Comparison of ENCODE assay signal across 9 cellular contexts in genomic region chr12:45257185-45257585, GRCh38. TPM values are rescaled to one million over a fixed set of nuclear protein-coding genes. Genes with fewer than 3 reads are reported as not detected.
DNase-seq lines count a peak whose midpoint lies in the region; ATAC-seq and TF ChIP-seq lines count a peak whose summit lies in the region.
"Had no signal": no experiment of that assay in that cellular context is flagged by ENCODE, and none has a peak within 500 bp of the region (broad histone marks: within the 10 kb centered on the region; RNA-seq: fewer than 3 reads in every experiment).

No MANE protein-coding gene starts in this region.

- no peak overlapping the region for H2BK120ac ChIP-seq in H9 (ENCODE audit: low read depth, low read length, poor library complexity, severe bottlenecking)

- H3K4me1 Mint-ChIP-seq in H9 (peaks cover 29 to 31% of the 10 kb centered on the region in 2 experiments), natural killer cell (peaks cover 23 to 45% of the 10 kb centered on the region in 2 donors), HFFc6 (ENCODE audit: low read depth) (peaks cover 80% of the 10 kb centered on the region)
- H3K4me1 Mint-ChIP-seq in activated T-helper 2 cell treated with anti-CD3 and anti-CD28 coated beads, Interferon-gamma antibody, Interleukin-2, Interleukin-4, amounts not matched to agents 10 μg/mL and 5 μg/mL and 100 μg/mL, durations not matched to agents 14 hours and 24 hours and 36 hours (ENCODE audit: low read depth) = peaks cover 21% of the 10 kb centered on the region

- H4K8ac ChIP-seq in H9 (replicated peaks; ENCODE audit: insufficient read length, low read depth, low read length) = no peak overlapping the region

- WGBS in H9 (ENCODE audit: extremely low coverage, insufficient read length, low lambda C conversion rate) = no CpG with 5 or more reads among the region's 4 CpGs

- H3K79me2 ChIP-seq in H9 (ENCODE audit: insufficient read depth, low read length) = 0 out of 2 replicates have a peak, but pooled peaks cover 2% of the 10 kb centered on the region
- H3K79me2 ChIP-seq in KMS-11 (ENCODE audit: insufficient read depth, low read depth) = peaks cover 16% of the 10 kb centered on the region; the same call in 1 of the 2 replicates

- H2AFZ ChIP-seq in H9 (ENCODE audit: low read length) (no peak overlapping the region), KMS-11 (ENCODE audit: low read depth) (no peak overlapping the region)

- TF ChIP-seq CTCF in H9 (conservative IDR thresholded peaks at IDR 0.05) (no peak), KMS-11 (conservative IDR thresholded peaks at IDR 0.05; ENCODE audit: low read depth, low read length) (0 out of 2 replicates have a peak, but pooled peaks have one; percentile 7), natural killer cell (IDR thresholded peaks at IDR 0.05) (no peak), HFFc6 (IDR thresholded peaks at IDR 0.05) (no peak)

- no peak overlapping the region for H3T11ph ChIP-seq in H9 (ENCODE audit: low read length)

- H4K91ac ChIP-seq in H9 (ENCODE audit: insufficient read length, low read depth, low read length) = no peak overlapping the region

- H2AK5ac ChIP-seq in H9 (ENCODE audit: insufficient read length, low read length) = no peak overlapping the region

- ATAC-seq in GM18511 (IDR thresholded peaks at IDR 0.05; ENCODE audit: unreplicated experiment) (peak; percentile 87), natural killer cell (peak; percentile 82 to 93 (median 85))

- H3K23me2 ChIP-seq in H9 (ENCODE audit: insufficient read length, low read depth, low read length, poor library complexity, severe bottlenecking) = no peaks in the 10 kb centered on the region

- no peak overlapping the region for H2BK15ac ChIP-seq in H9 (ENCODE audit: low read depth, low read length)

- intact Hi-C loops in natural killer cell (cut with micrococcal nuclease) = no loop called here
- intact Hi-C loops in activated T-helper 2 cell treated with anti-CD3 and anti-CD28 coated beads, Interferon-gamma antibody, Interleukin-2, Interleukin-4, amounts not matched to agents 10 μg/mL and 5 μg/mL and 100 μg/mL, durations not matched to agents 14 hours and 24 hours and 36 hours (cut with micrococcal nuclease) = no loop called here

- H3K4me1 ChIP-seq in H9 (ENCODE audit: insufficient read depth, low read length) = peaks cover 7% of the 10 kb centered on the region; the same call in 1 of the 2 replicates
- H3K4me1 ChIP-seq in KMS-11 (ENCODE audit: low read depth, poor library complexity, severe bottlenecking) = peaks cover 28% of the 10 kb centered on the region

- H3K27ac Mint-ChIP-seq in H9 (peak overlapping the region; percentile 11 to 66 (median 18); a peak in 6 of 7 replicates), natural killer cell (peak overlapping the region; percentile 12 to 38), HFFc6 (no peak overlapping the region)
- no peak overlapping the region for H3K27ac Mint-ChIP-seq in activated T-helper 2 cell treated with anti-CD3 and anti-CD28 coated beads, Interferon-gamma antibody, Interleukin-2, Interleukin-4, amounts not matched to agents 10 μg/mL and 5 μg/mL and 100 μg/mL, durations not matched to agents 14 hours and 24 hours and 36 hours

- H3K79me1 ChIP-seq in H9 (ENCODE audit: insufficient read depth, low read depth, low read length, poor library complexity, severe bottlenecking) = no peaks in the 10 kb centered on the region

- no peak for DNase-seq in H9
- no peak for DNase-seq in natural killer cell
- DNase-seq in activated T-helper 2 cell treated with anti-CD3 and anti-CD28 coated beads, Interferon-gamma antibody, Interleukin-2, Interleukin-4, amounts not matched to agents 10 μg/mL and 5 μg/mL and 100 μg/mL, durations not matched to agents 14 hours and 24 hours and 36 hours (ENCODE audit: low spot score) = no peak
- DNase-seq in activated effector memory CD4-positive, alpha-beta T cell treated with Interleukin-2 at 50 U/mL for 16 hours = no peak
- DNase-seq in NCI-H774 (lab: John Stamatoyannopoulos, UW) = no peak
- DNase-seq in HFFc6 = no peak
- DNase-seq: T1000 had no signal

- no peak overlapping the region for H3K23ac ChIP-seq in H9 (ENCODE audit: insufficient read length, low read depth, low read length)

- H3K4me3 Mint-ChIP-seq in H9 = no peak overlapping the region
- peak overlapping the region; percentile 78 for H3K4me3 Mint-ChIP-seq in natural killer cell
- H3K4me3 Mint-ChIP-seq in activated T-helper 2 cell treated with anti-CD3 and anti-CD28 coated beads, Interferon-gamma antibody, Interleukin-2, Interleukin-4, amounts not matched to agents 10 μg/mL and 5 μg/mL and 100 μg/mL, durations not matched to agents 14 hours and 24 hours and 36 hours (ENCODE audit: low read depth) = no peak overlapping the region
- no peak overlapping the region for H3K4me3 Mint-ChIP-seq in HFFc6

- no peak overlapping the region for H3K14ac ChIP-seq in H9 (ENCODE audit: insufficient read depth, low read length)

- H3K27ac ChIP-seq in H9 (ENCODE audit: insufficient read length, low read depth, low read length) (no peak overlapping the region), KMS-11 (peak overlapping the region; percentile 47; the same call in 1 of the 2 replicates)

- H3K18ac ChIP-seq in H9 (ENCODE audit: insufficient read length, low read depth, low read length) = no peak overlapping the region

- H3K9me3 Mint-ChIP-seq in H9 (no peaks in the 10 kb centered on the region), natural killer cell (no peaks in the 10 kb centered on the region), HFFc6 (no peaks in the 10 kb centered on the region)
- no peaks in the 10 kb centered on the region for H3K9me3 Mint-ChIP-seq in activated T-helper 2 cell treated with anti-CD3 and anti-CD28 coated beads, Interferon-gamma antibody, Interleukin-2, Interleukin-4, amounts not matched to agents 10 μg/mL and 5 μg/mL and 100 μg/mL, durations not matched to agents 14 hours and 24 hours and 36 hours

- H3K27me3 Mint-ChIP-seq in H9 (ENCODE audit: low read depth) (no peaks in the 10 kb centered on the region; the same call in 1 of the 2 replicates), natural killer cell (ENCODE audit: low read depth in 2 of 2) (no peaks in the 10 kb centered on the region), HFFc6 (ENCODE audit: insufficient read depth) (no peaks in the 10 kb centered on the region)
- H3K27me3 Mint-ChIP-seq in activated T-helper 2 cell treated with anti-CD3 and anti-CD28 coated beads, Interferon-gamma antibody, Interleukin-2, Interleukin-4, amounts not matched to agents 10 μg/mL and 5 μg/mL and 100 μg/mL, durations not matched to agents 14 hours and 24 hours and 36 hours (ENCODE audit: low read depth) = no peaks in the 10 kb centered on the region

- H3K36me3 Mint-ChIP-seq in H9 (ENCODE audit: insufficient read depth in 1 of 3, low read depth in 3 of 3) (peaks cover 2 to 10% (median 2%) of the 10 kb centered on the region in 3 experiments; a peak in 4 of 7 replicates), natural killer cell (no peaks in the 10 kb centered on the region), HFFc6 (ENCODE audit: low read depth) (peaks cover 15% of the 10 kb centered on the region)
- peaks cover 5% of the 10 kb centered on the region for H3K36me3 Mint-ChIP-seq in activated T-helper 2 cell treated with anti-CD3 and anti-CD28 coated beads, Interferon-gamma antibody, Interleukin-2, Interleukin-4, amounts not matched to agents 10 μg/mL and 5 μg/mL and 100 μg/mL, durations not matched to agents 14 hours and 24 hours and 36 hours (ENCODE audit: low read depth)

- H3K36me3 ChIP-seq in KMS-11 (ENCODE audit: insufficient read depth) = no peaks in the 10 kb centered on the region

- H3K27me3 ChIP-seq in H9 (ENCODE audit: insufficient read depth, low read length) (no peaks in the 10 kb centered on the region), KMS-11 (ENCODE audit: insufficient read depth, low read depth) (no peaks in the 10 kb centered on the region)

- no peak overlapping the region for H3K4ac ChIP-seq in H9 (ENCODE audit: low read depth, low read length)

- H3K4me2 ChIP-seq in H9 (ENCODE audit: insufficient read depth, insufficient read length, low read length) (no peak overlapping the region), KMS-11 (peak overlapping the region; percentile 53; the same call in 1 of the 2 replicates)

- H4K20me1 ChIP-seq in H9 (ENCODE audit: control insufficient read depth, insufficient read depth, insufficient read length) (no peaks in the 10 kb centered on the region), KMS-11 (ENCODE audit: insufficient read depth) (no peaks in the 10 kb centered on the region)

- no peak overlapping the region for H3K4me3 ChIP-seq in KMS-11 (IDR thresholded peaks at IDR 0.05; ENCODE audit: insufficient read depth, low read depth, low read length)

- no peaks in the 10 kb centered on the region for H3K9me3 ChIP-seq in H9 (ENCODE audit: control insufficient read depth, low read depth, low read length)

- H2BK12ac ChIP-seq in H9 (ENCODE audit: insufficient read length, low read depth, low read length) = no peak overlapping the region

- no peak overlapping the region for H2BK20ac ChIP-seq in H9 (ENCODE audit: low read depth, low read length, poor library complexity, severe bottlenecking)

- H3K9ac ChIP-seq in H9 (ENCODE audit: extremely low read depth, insufficient read length, low read length) (no peak overlapping the region), KMS-11 (no peak overlapping the region)

- H2BK5ac ChIP-seq in H9 (ENCODE audit: insufficient read length, low read length) = no peak overlapping the region

- no peak overlapping the region for H3K56ac ChIP-seq in H9 (ENCODE audit: insufficient read length, low read depth, low read length)

- no peak overlapping the region for H4K5ac ChIP-seq in H9 (ENCODE audit: insufficient read length, low read depth, low read length)

RNA-seq across cellular contexts. Expression of gene ANO6, which starts 41.3 kb away (rescaled TPM):
- total RNA-seq in H9 (2021) (24.3 TPM in 2 replicates), natural killer cell (10 to 100 TPM; 26.6 to 31.0 (median 30.4) TPM)
- 25.2 and 25.7 TPM in 2 replicates for total RNA-seq in activated T-helper 2 cell treated with anti-CD3 and anti-CD28 coated beads, Interferon-gamma antibody, Interleukin-2, Interleukin-4, amounts not matched to agents 10 μg/mL and 5 μg/mL and 100 μg/mL, durations not matched to agents 14 hours and 24 hours and 36 hours
- 10 to 100 TPM; 44.4 to 58.6 (median 53.3) TPM for total RNA-seq in HFFc6 (2021; fragmentation: NEBNext Ultra II Directional; extraction: Animal tissue kit (Norgen Biotek cat#: 25700))

Comparison
In these comparisons a context has a peak if more than half of its experiments do, and no peak if none do; other contexts are left out.
1. H3K27ac Mint-ChIP-seq: peak in H9 (3 of 3) and natural killer cell (2 of 2); none in activated T-helper 2 cell treated with anti-CD3 and anti-CD28 coated beads, Interferon-gamma antibody, Interleukin-2, Interleukin-4, amounts not matched to agents 10 μg/mL and 5 μg/mL and 100 μg/mL, durations not matched to agents 14 hours and 24 hours and 36 hours (single experiment) and HFFc6 (single experiment).